Comparison of ENCODE assay signal across 9 cellular contexts in genomic region chr9:35051069-35051967, GRCh38. TPM values are rescaled to one million over a fixed set of nuclear protein-coding genes. Genes with fewer than 3 reads are reported as not detected.
DNase-seq lines count a peak whose midpoint lies in the region; ATAC-seq and TF ChIP-seq lines count a peak whose summit lies in the region.
"Had no signal": no experiment of that assay in that cellular context is flagged by ENCODE, and none has a peak within 500 bp of the region (broad histone marks: within the 10 kb centered on the region; RNA-seq: fewer than 3 reads in every experiment).

No MANE protein-coding gene starts in this region.

- peaks cover 3 to 14% of the 10 kb centered on the region in 2 donors for H3K36me3 Mint-ChIP-seq in activated T-cell treated with anti-CD3 and anti-CD28 coated beads, Interleukin-2, amount 50 U/mL, for 72 hours (ENCODE audit: insufficient read depth in 2 of 2)

- no peaks in the 10 kb centered on the region for H3K9me3 Mint-ChIP-seq in activated T-cell treated with anti-CD3 and anti-CD28 coated beads, Interleukin-2, amount 50 U/mL, for 72 hours
- H3K9me3 Mint-ChIP-seq: natural killer cell treated with Interleukin-12 subunit alpha and Interleukin-12 subunit beta and Interleukin-15 and Interleukin-18, amount 100 ng/mL, for 72 hours had no signal

- H3K4me3 ChIP-seq in BJ (ENCODE audit: low read depth, low read length) (no peak overlapping the region), foreskin fibroblast (ENCODE audit: low read depth in 1 of 2, low read length in 2 of 2) (no peak overlapping the region)

- no peak overlapping the region for H3K4me3 Mint-ChIP-seq in activated T-cell treated with anti-CD3 and anti-CD28 coated beads, Interleukin-2, amount 50 U/mL, for 72 hours
- H3K4me3 Mint-ChIP-seq: natural killer cell treated with Interleukin-12 subunit alpha and Interleukin-12 subunit beta and Interleukin-15 and Interleukin-18, amount 100 ng/mL, for 72 hours had no signal

- ATAC-seq in GM18909 (IDR thresholded peaks at IDR 0.05; ENCODE audit: poor library complexity, unreplicated experiment) (peak; percentile 58), HG02642 (IDR thresholded peaks at IDR 0.05; ENCODE audit: poor library complexity, unreplicated experiment) (no peak), GM19351 (IDR thresholded peaks at IDR 0.05; ENCODE audit: unreplicated experiment) (no peak)
- peak; percentile 60 to 61 for ATAC-seq in activated T-cell treated with anti-CD3 and anti-CD28 coated beads, Interleukin-2, amount 50 U/mL, for 72 hours (replicated peaks in 1 of 2)

- no peak for DNase-seq in BJ (ENCODE audit: low read depth)
- DNase-seq in NCI-H82 treated with DMSO at 0.1 percent for 48 hours (lab: John Stamatoyannopoulos, UW; ENCODE audit: unreplicated experiment), result peak; percentile 7
- DNase-seq in activated T-cell treated with anti-CD3 and anti-CD28 coated beads, Interleukin-2, amount 50 U/mL, for 72 hours, result peak; percentile 51 to 61
- DNase-seq in foreskin fibroblast, result peak; percentile 39 to 70
- DNase-seq in renal cortical epithelial cell (ENCODE audit: low read depth), result peak; percentile 64

- H3K27me3 Mint-ChIP-seq in activated T-cell treated with anti-CD3 and anti-CD28 coated beads, Interleukin-2, amount 50 U/mL, for 72 hours (ENCODE audit: low read depth), result no peaks in the 10 kb centered on the region
- H3K27me3 Mint-ChIP-seq: natural killer cell treated with Interleukin-12 subunit alpha and Interleukin-12 subunit beta and Interleukin-15 and Interleukin-18, amount 100 ng/mL, for 72 hours had no signal

- POLR2A ChIA-PET in BJ (lab: Charles Lee), result interaction anchor here (0.8 kb wide), 1 partner anchor 20 kb away, joined by 11 read pairs; the partner anchor contains the start of gene VCP

- peaks cover 9% of the 10 kb centered on the region for H3K36me3 ChIP-seq in BJ (ENCODE audit: control insufficient read depth, insufficient read depth, low read length)

- peak overlapping the region; percentile 88 for H3K27ac Mint-ChIP-seq in activated T-cell treated with anti-CD3 and anti-CD28 coated beads, Interleukin-2, amount 50 U/mL, for 72 hours
- H3K27ac Mint-ChIP-seq: natural killer cell treated with Interleukin-12 subunit alpha and Interleukin-12 subunit beta and Interleukin-15 and Interleukin-18, amount 100 ng/mL, for 72 hours had no signal

- peaks cover 5% of the 10 kb centered on the region for H3K4me1 Mint-ChIP-seq in activated T-cell treated with anti-CD3 and anti-CD28 coated beads, Interleukin-2, amount 50 U/mL, for 72 hours (ENCODE audit: low read depth)

- TF ChIP-seq CTCF in BJ (IDR thresholded peaks at IDR 0.05; ENCODE audit: insufficient read depth, low read depth, low read length) (peak; percentile 69), foreskin fibroblast (IDR thresholded peaks at IDR 0.05; ENCODE audit: low read depth, low read length) (peak; percentile 65)

- no peaks in the 10 kb centered on the region for H3K27me3 ChIP-seq in BJ (ENCODE audit: control insufficient read depth, insufficient read depth, low read length)

- CTCF ChIA-PET in BJ (lab: Yijun Ruan, JAX), result interaction anchor here (0.6 to 2.9 kb wide), 23 partner anchors 9 to 439 kb away, joined by 3 to 39 read pairs (median 4); partner anchors contain the start of genes DNAJB5, RUSC2 and VCP

RNA-seq across cellular contexts. Expression of gene VCP, which starts 21.1 kb away (rescaled TPM):
- polyA plus RNA-seq in BJ (2011; rRNA removed), result 305 and 333 TPM in 2 replicates
- polyA minus RNA-seq in BJ (2011; rRNA and poly(A)+ RNA removed), result 230 and 336 TPM in 2 replicates
- total RNA-seq in activated T-cell treated with anti-CD3 and anti-CD28 coated beads, Interleukin-2, amount 50 U/mL, for 72 hours, result 100 to 1,000 TPM; 190 to 199 TPM
- total RNA-seq in renal cortical epithelial cell, result 396 and 420 TPM in 2 replicates

RNA-seq across cellular contexts. Expression of gene FANCG, which starts 28.4 kb away (rescaled TPM):
- polyA plus RNA-seq in BJ (2011; rRNA removed), result 11.9 and 13.6 TPM in 2 replicates
- polyA minus RNA-seq in BJ (2011; rRNA and poly(A)+ RNA removed), result 12.5 and 13.6 TPM in 2 replicates
- 100 to 1,000 TPM in 1 of 2 donors, 10 to 100 TPM in 1; 94.8 to 116 TPM for total RNA-seq in activated T-cell treated with anti-CD3 and anti-CD28 coated beads, Interleukin-2, amount 50 U/mL, for 72 hours
- 6.7 and 13.0 TPM in 2 replicates for total RNA-seq in renal cortical epithelial cell

RNA-seq across cellular contexts. Expression of gene PIGO, which starts 45.1 kb away (rescaled TPM):
- polyA plus RNA-seq in BJ (2011; rRNA removed), result 18.7 and 26.9 TPM in 2 replicates
- polyA minus RNA-seq in BJ (2011; rRNA and poly(A)+ RNA removed), result 10.6 and 20.0 TPM in 2 replicates
- total RNA-seq in activated T-cell treated with anti-CD3 and anti-CD28 coated beads, Interleukin-2, amount 50 U/mL, for 72 hours, result 10 to 100 TPM; 25.6 to 27.9 TPM
- 16.5 and 30.6 TPM in 2 replicates for total RNA-seq in renal cortical epithelial cell

RNA-seq across cellular contexts. Expression of gene STOML2, which starts 51.6 kb away (rescaled TPM):
- polyA plus RNA-seq in BJ (2011; rRNA removed), result 134 and 170 TPM in 2 replicates
- 44.9 and 88.0 TPM in 2 replicates for polyA minus RNA-seq in BJ (2011; rRNA and poly(A)+ RNA removed)
- total RNA-seq in activated T-cell treated with anti-CD3 and anti-CD28 coated beads, Interleukin-2, amount 50 U/mL, for 72 hours, result 100 to 1,000 TPM; 151 to 169 TPM
- total RNA-seq in renal cortical epithelial cell, result 128 and 235 TPM in 2 replicates

Comparison
In these comparisons a context has a peak if more than half of its experiments do, and no peak if none do; other contexts are left out.
1. ATAC-seq: peak in GM18909 (single experiment) and activated T-cell treated with anti-CD3 and anti-CD28 coated beads, Interleukin-2, amount 50 U/mL, for 72 hours (2 of 2); none in HG02642 (single experiment) and GM19351 (single experiment).